Comparison of ENCODE assay signal across 27 cellular contexts in genomic region chr1:31393463-31393862, GRCh38. TPM values are rescaled to one million over a fixed set of nuclear protein-coding genes. Genes with fewer than 3 reads are reported as not detected.
"Had no signal": no experiment of that assay in that cellular context is flagged by ENCODE, and none has a peak within 500 bp of the region (broad histone marks: within the 10 kb centered on the region; RNA-seq: fewer than 3 reads in every experiment).

No MANE protein-coding gene starts in this region.

- H3K27ac Mint-ChIP-seq: nephron progenitor cell; stimulated activated effector memory CD8-positive, alpha-beta T cell treated with anti-CD3 and anti-CD28 coated beads, Interleukin-12 subunit alpha, Interleukin-12 subunit beta, amount 100 ng/mL, for 72 hours; stimulated activated naive B cell treated with anti-CD40 and anti-IgM and Interleukin-4, amounts not matched to agents 10 μg/mL and 1 μg/mL and 100 μg/mL, for 72 hours; stimulated activated naive CD8-positive, alpha-beta T cell treated with anti-CD3 and anti-CD28 coated beads, Interleukin-15, Interleukin-2, amounts not matched to agents 100 ng/mL and 50 ng/mL, for 24 hours had no signal

- DNase-seq: nephron progenitor cell; nucleus accumbens; pancreas; right cardiac atrium; right lobe of liver; sigmoid colon; small intestine; stimulated activated CD4-positive, alpha-beta T cell treated with anti-CD3 and anti-CD28 coated beads, Interleukin-15, amount 100 ng/mL, for 24 hours; stimulated activated CD4-positive, alpha-beta T cell treated with anti-CD3 and anti-CD28 coated beads, Interleukin-2, amount 100 ng/mL, for 24 hours; stimulated activated CD4-positive, alpha-beta T cell treated with anti-CD3 and anti-CD28 coated beads, Interleukin-2, amount 100 ng/mL, for 48 hours; stimulated activated CD4-positive, alpha-beta T cell treated with anti-CD3 and anti-CD28 coated beads, Interleukin-4, amount 100 ng/mL, for 24 hours; stimulated activated naive B cell treated with anti-CD40 and anti-IgM and Interleukin-4, amounts not matched to agents 10 μg/mL and 1 μg/mL and 100 μg/mL, for 72 hours; stimulated activated naive CD4-positive, alpha-beta T cell treated with Interleukin-2 at 50 U/mL for 16 hours; stomach; thyroid gland; trophoblast cell; upper lobe of left lung had no signal

- H3K4me3 ChIP-seq: pancreas, prostate gland, right lobe of liver, sigmoid colon, stomach, thoracic aorta, thyroid gland, tibial nerve, upper lobe of left lung, vagina had no signal

- H3K4me1 ChIP-seq: pancreas had no signal

- H3K9me3 ChIP-seq: neutrophil, pancreas, prostate gland, right lobe of liver, sigmoid colon, stomach, thoracic aorta, thyroid gland, tibial nerve, upper lobe of left lung, vagina had no signal

- H3K4me3 Mint-ChIP-seq: neural crest cell; stimulated activated naive B cell treated with anti-CD40 and anti-IgM and Interleukin-4, amounts not matched to agents 10 μg/mL and 1 μg/mL and 100 μg/mL, for 72 hours had no signal

- H3K27me3 ChIP-seq: neutrophil, pancreas, right lobe of liver, sigmoid colon, thyroid gland, upper lobe of left lung, vagina had no signal

- H3K36me3 ChIP-seq: neutrophil, pancreas, prostate gland, right lobe of liver, sigmoid colon, stomach, thoracic aorta, thyroid gland, tibial nerve, upper lobe of left lung, vagina had no signal

- H3K27me3 Mint-ChIP-seq: natural killer cell treated with Interleukin-12 subunit alpha and Interleukin-12 subunit beta and Interleukin-15 and Interleukin-18, amount 100 ng/mL, for 72 hours; stimulated activated naive CD8-positive, alpha-beta T cell treated with anti-CD3 and anti-CD28 coated beads, Interleukin-15, Interleukin-2, amounts not matched to agents 100 ng/mL and 50 ng/mL, for 24 hours had no signal

- H3K9me3 Mint-ChIP-seq: natural killer cell treated with Interleukin-12 subunit alpha and Interleukin-12 subunit beta and Interleukin-15 and Interleukin-18, amount 100 ng/mL, for 72 hours; nephron progenitor cell; neural crest cell; stimulated activated effector memory CD8-positive, alpha-beta T cell treated with anti-CD3 and anti-CD28 coated beads, Interleukin-12 subunit alpha, Interleukin-12 subunit beta, amount 100 ng/mL, for 72 hours; stimulated activated naive B cell treated with anti-CD40 and anti-IgM and Interleukin-4, amounts not matched to agents 10 μg/mL and 1 μg/mL and 100 μg/mL, for 72 hours; stimulated activated naive CD8-positive, alpha-beta T cell treated with anti-CD3 and anti-CD28 coated beads, Interleukin-15, Interleukin-2, amounts not matched to agents 100 ng/mL and 50 ng/mL, for 24 hours had no signal

- H3K36me3 Mint-ChIP-seq: natural killer cell treated with Interleukin-12 subunit alpha and Interleukin-12 subunit beta and Interleukin-15 and Interleukin-18, amount 100 ng/mL, for 72 hours; stimulated activated effector memory CD8-positive, alpha-beta T cell treated with anti-CD3 and anti-CD28 coated beads, Interleukin-12 subunit alpha, Interleukin-12 subunit beta, amount 100 ng/mL, for 72 hours; stimulated activated naive B cell treated with anti-CD40 and anti-IgM and Interleukin-4, amounts not matched to agents 10 μg/mL and 1 μg/mL and 100 μg/mL, for 72 hours had no signal

- FAIRE-seq: pancreas, small intestine, urothelium cell line had no signal

- ATAC-seq: natural killer cell treated with Interleukin-12 subunit alpha and Interleukin-12 subunit beta and Interleukin-15 and Interleukin-18, amount 100 ng/mL, for 72 hours; pancreas; right cardiac atrium; right lobe of liver; stimulated activated effector memory CD8-positive, alpha-beta T cell treated with anti-CD3 and anti-CD28 coated beads, Interleukin-12 subunit alpha, Interleukin-12 subunit beta, amount 100 ng/mL, for 72 hours; stimulated activated naive B cell treated with anti-CD40 and anti-IgM and Interleukin-4, amounts not matched to agents 10 μg/mL and 1 μg/mL and 100 μg/mL, for 72 hours had no signal

- H3K27ac ChIP-seq: neutrophil, pancreas, prostate gland, right lobe of liver, sigmoid colon, stomach, thoracic aorta, tibial nerve, upper lobe of left lung, vagina had no signal

RNA-seq across cellular contexts. Expression of gene FABP3, which starts 20.6 kb away (rescaled TPM):
- total RNA-seq: natural killer cell treated with Interleukin-12 subunit alpha and Interleukin-12 subunit beta and Interleukin-15 and Interleukin-18, amount 100 ng/mL, for 72 hours had no signal
